8 cellular contexts compared by ENCODE assay signal in genomic region chrX:78104447-78105176, GRCh38. TPM values are rescaled to one million over a fixed set of nuclear protein-coding genes. Genes with fewer than 3 reads are reported as not detected.
DNase-seq lines count a peak whose midpoint lies in the region; ATAC-seq and TF ChIP-seq lines count a peak whose summit lies in the region.

No MANE protein-coding gene starts in this region.

- H3K27me3 Mint-ChIP-seq in brain: no peaks in the 10 kb centered on the region

- H3K9ac ChIP-seq in HUES64 (ENCODE audit: low read depth, low read length): peak overlapping the region; percentile 94
- peak overlapping the region; percentile 95 for H3K9ac ChIP-seq in iPS-15b (ENCODE audit: low read depth, low read length)

- no peaks in the 10 kb centered on the region for H3K27me3 ChIP-seq in HUES64 (ENCODE audit: insufficient read depth, low read length)
- no peaks in the 10 kb centered on the region for H3K27me3 ChIP-seq in SJCRH30
- no peaks in the 10 kb centered on the region for H3K27me3 ChIP-seq in iPS-15b (ENCODE audit: control insufficient read depth, insufficient read depth, low read length)

- H3K27ac ChIP-seq in HUES64 (ENCODE audit: low read depth, low read length) (peak overlapping the region; percentile 92), SJCRH30 (peak overlapping the region; percentile 77)

- no peak for TF ChIP-seq CTCF in brain (conservative IDR thresholded peaks at IDR 0.05)

- ATAC-seq in GM21737 (IDR thresholded peaks at IDR 0.05; ENCODE audit: unreplicated experiment): no peak

- DNase-seq in stimulated activated CD4-positive, alpha-beta T cell treated with anti-CD3 and anti-CD28 coated beads, Interleukin-12 subunit alpha, Interleukin-12 subunit beta, amount 100 ng/mL, for 4 hours: peak; percentile 28
- DNase-seq in stimulated activated CD4-positive, alpha-beta T cell treated with anti-CD3 and anti-CD28 coated beads, Interleukin-2, amount 100 ng/mL, for 48 hours: no peak
- peak; percentile 6 to 15 for DNase-seq in SJCRH30
- no peak for DNase-seq in skeletal muscle cell (ENCODE audit: low read depth)

- H3K4me3 Mint-ChIP-seq in brain: peak overlapping the region; percentile 84 to 94 (median 91)

- peaks cover 0 to 9% (median 3%) of the 10 kb centered on the region in 5 experiments for H3K9me3 Mint-ChIP-seq in brain

- H3K27ac Mint-ChIP-seq in brain: peak overlapping the region; percentile 80 to 95 (median 87)

- H3K36me3 Mint-ChIP-seq in brain: peaks cover 36% of the 10 kb centered on the region

- H3K36me3 ChIP-seq in HUES64 (ENCODE audit: insufficient read depth, low read length) (peaks cover 40% of the 10 kb centered on the region), SJCRH30 (no peaks in the 10 kb centered on the region), iPS-15b (ENCODE audit: control insufficient read depth, insufficient read depth, low read length) (no peaks in the 10 kb centered on the region)

- peak overlapping the region; percentile 97 for H3K4me3 ChIP-seq in HUES64 (ENCODE audit: low read length)
- H3K4me3 ChIP-seq in SJCRH30: peak overlapping the region; percentile 82
- H3K4me3 ChIP-seq in iPS-15b (ENCODE audit: low read depth, low read length): peak overlapping the region; percentile 91
- H3K4me3 ChIP-seq in skeletal muscle cell (ENCODE audit: low read depth, low read length): peak overlapping the region; percentile 88

- H3K9me3 ChIP-seq in HUES64 (ENCODE audit: insufficient read depth, low read depth, low read length) (no peaks in the 10 kb centered on the region), SJCRH30 (replicated peaks) (no peaks in the 10 kb centered on the region), iPS-15b (ENCODE audit: control insufficient read depth, insufficient read depth, low read length) (no peaks in the 10 kb centered on the region)

- H3K4me1 ChIP-seq in HUES64 (ENCODE audit: insufficient read depth, low read length) (peaks cover 22% of the 10 kb centered on the region; the same call in 1 of the 2 replicates), SJCRH30 (no peaks in the 10 kb centered on the region), iPS-15b (ENCODE audit: control insufficient read depth, insufficient read depth, low read length) (peaks cover 5% of the 10 kb centered on the region)

- WGBS in HUES64: under 1% methylated on average over 25 of the region's 27 CpGs

- H3K4me1 Mint-ChIP-seq in brain: peaks cover 50% of the 10 kb centered on the region

RNA-seq across cellular contexts. Expression of gene PGK1, which starts 0.6 kb away (rescaled TPM):
- 250 TPM for polyA plus RNA-seq in HUES64 (2013, experiment 1 of 2)
- polyA plus RNA-seq in HUES64 (2013, experiment 2 of 2): 324 TPM
- total RNA-seq in SJCRH30 (2014; rRNA removed; shearing (Covaris generic)): 354 and 408 TPM in 2 replicates
- polyA plus RNA-seq in brain (ENCODE audit: insufficient read depth, low read depth, low replicate concordance): 333 TPM

RNA-seq across cellular contexts. Expression of gene TAF9B, which starts 34.8 kb away (rescaled TPM):
- 9.8 TPM for polyA plus RNA-seq in HUES64 (2013, experiment 1 of 2)
- 5.8 TPM for polyA plus RNA-seq in HUES64 (2013, experiment 2 of 2)
- 44.8 and 48.2 TPM in 2 replicates for total RNA-seq in SJCRH30 (2014; rRNA removed; shearing (Covaris generic))
- 22.6 TPM for polyA plus RNA-seq in brain (ENCODE audit: insufficient read depth, low read depth, low replicate concordance)

Comparison
In these comparisons a context has a peak if more than half of its experiments do, and no peak if none do; other contexts are left out.
1. DNase-seq: peak in stimulated activated CD4-positive, alpha-beta T cell treated with anti-CD3 and anti-CD28 coated beads, Interleukin-12 subunit alpha, Interleukin-12 subunit beta, amount 100 ng/mL, for 4 hours (single experiment) and SJCRH30 (2 of 2); none in stimulated activated CD4-positive, alpha-beta T cell treated with anti-CD3 and anti-CD28 coated beads, Interleukin-2, amount 100 ng/mL, for 48 hours (0 of 2) and skeletal muscle cell (single experiment).
2. Peak in every context shown above with its lines, with median percentiles within 50 percentile points of each other: H3K4me3 ChIP-seq.